In genomic region chr13:33455291-33455690, GRCh38 we compare ENCODE assay signal across 1 cellular context.
TF ChIP-seq lines count a peak whose summit lies in the region.

No MANE protein-coding gene starts in this region.

TF ChIP-seq in IMR-90, 13 proteins besides CTCF, POLR2A, EP300 and RAD21 (continued from another document):
- TF ChIP-seq RFX5 (IDR thresholded peaks at IDR 0.05; ENCODE audit: low read depth, low read length) (no peak), MAZ (IDR thresholded peaks at IDR 0.05; ENCODE audit: borderline replicate concordance, low read depth, low read length) (no peak), NFE2L2 (IDR thresholded peaks at IDR 0.05; ENCODE audit: low read depth, low read length) (no peak)
